In the genomic region with DNA sequence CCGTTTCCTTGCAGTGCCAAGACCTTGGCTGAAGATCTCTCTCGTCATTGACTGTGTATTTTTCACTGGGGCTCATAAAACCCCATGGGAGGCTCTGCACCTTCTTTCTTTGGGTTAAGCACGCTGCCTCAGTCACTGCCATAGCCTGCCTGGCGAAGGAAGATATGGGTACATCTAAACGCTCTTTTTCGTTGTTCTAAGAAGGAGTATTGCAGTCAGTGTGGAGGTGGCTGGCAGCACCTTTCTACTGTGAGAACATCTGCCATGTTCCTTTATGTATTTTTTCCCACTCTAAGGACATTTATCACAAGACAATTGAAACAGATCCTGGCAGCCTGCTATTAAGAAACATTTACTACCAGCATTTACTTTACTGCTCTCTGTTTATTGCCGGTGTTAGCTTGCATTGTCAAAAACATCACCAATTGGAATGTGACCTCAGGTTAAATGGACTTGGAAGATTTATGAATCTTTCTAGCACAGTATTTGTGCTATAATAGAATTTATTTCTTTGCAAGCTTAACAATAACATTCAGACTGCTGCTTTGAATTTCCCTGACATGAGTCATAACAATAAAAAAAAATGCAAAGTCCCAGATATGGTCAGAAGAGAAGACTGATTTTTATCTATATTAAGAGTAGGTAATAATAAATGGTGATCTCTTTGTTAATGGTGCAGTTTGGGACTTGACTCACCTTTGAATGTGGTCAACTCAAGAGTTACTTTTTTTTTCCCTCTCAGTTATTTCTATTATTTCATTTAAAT, we compare ENCODE assay signal across 9 cellular contexts.
A peak's percentile ranks its signal among the peaks of the same experiment; 100 is the strongest.
DNase-seq lines count a peak whose midpoint lies in the region; ATAC-seq, FAIRE-seq and TF ChIP-seq lines count a peak whose summit lies in the region.
"Had no signal": no experiment of that assay in that cellular context is flagged by ENCODE, and none has a peak within 500 bp of the region (broad histone marks: within the 10 kb centered on the region; RNA-seq: fewer than 3 reads in every experiment).

No MANE protein-coding gene starts in this region.

- H3K27ac Mint-ChIP-seq in CD8-positive, alpha-beta memory T cell = no peak overlapping the region
- H3K27ac Mint-ChIP-seq: immature natural killer cell had no signal

- H3K4me2 ChIP-seq in keratinocyte (ENCODE audit: control insufficient read depth, extremely low read depth, insufficient read depth, low read depth, low read length) = peak overlapping the region; percentile 29

- TF ChIP-seq CTCF in AG09319 (IDR thresholded peaks at IDR 0.05; ENCODE audit: low read depth, low read length) (no peak), keratinocyte (optimal IDR thresholded peaks at IDR 0.05 in 1 of 3, IDR thresholded peaks at IDR 0.05 in 1 of 3, conservative IDR thresholded peaks at IDR 0.05 in 1 of 3; ENCODE audit: extremely low read depth in 1 of 3, insufficient read depth in 2 of 3, low read length in 3 of 3) (no peak)

- dilution Hi-C loops in keratinocyte (cut with MboI; ENCODE audit: extremely low pct_ligation_motif_present, low sequenced_read_pairs) = no loop called here

- no peak overlapping the region for H3K9ac ChIP-seq in keratinocyte (ENCODE audit: control insufficient read depth, extremely low read depth, insufficient read depth, low read length)

- no peaks in the 10 kb centered on the region for H3K9me3 ChIP-seq in keratinocyte (ENCODE audit: control insufficient read depth, low read depth, low read length)
- no peaks in the 10 kb centered on the region for H3K9me3 ChIP-seq in CD8-positive, alpha-beta memory T cell (ENCODE audit: low read length)

- H3K36me3 Mint-ChIP-seq in CD8-positive, alpha-beta memory T cell = peaks cover 0 to 3% (median 0%) of the 10 kb centered on the region in 3 donors
- H3K36me3 Mint-ChIP-seq: immature natural killer cell had no signal

- ATAC-seq in HG02642 (IDR thresholded peaks at IDR 0.05; ENCODE audit: poor library complexity, unreplicated experiment) = peak; percentile 38
- no peak for ATAC-seq in GM18520 (IDR thresholded peaks at IDR 0.05; ENCODE audit: unreplicated experiment)

- H4K20me1 ChIP-seq in keratinocyte (ENCODE audit: control insufficient read depth, extremely low read depth, insufficient read depth, low read length) = no peaks in the 10 kb centered on the region

- peak; percentile 11 for DNase-seq in AG09319 (ENCODE audit: extremely low read depth, low read depth)
- peak; percentile 75 for DNase-seq in RPMI7951 (ENCODE audit: low read depth)
- peak; percentile 30 for DNase-seq in keratinocyte (ENCODE audit: low read depth, low spot score)
- DNase-seq in NCI-H2171 treated with DMSO at 0.1 percent for 48 hours (lab: John Stamatoyannopoulos, UW) = no peak
- no peak for DNase-seq in CD8-positive, alpha-beta memory T cell
- DNase-seq in NCI-H524 treated with DMSO at 0.1 percent for 48 hours (lab: John Stamatoyannopoulos, UW) = no peak
- DNase-seq: immature natural killer cell had no signal

- H3K9me3 Mint-ChIP-seq in CD8-positive, alpha-beta memory T cell = no peaks in the 10 kb centered on the region
- H3K9me3 Mint-ChIP-seq: immature natural killer cell had no signal

- no peaks in the 10 kb centered on the region for H3K79me2 ChIP-seq in keratinocyte (ENCODE audit: control insufficient read depth, insufficient read depth, low read length)

- H3K4me1 Mint-ChIP-seq in CD8-positive, alpha-beta memory T cell = no peaks in the 10 kb centered on the region
- H3K4me1 Mint-ChIP-seq: immature natural killer cell had no signal

- no peak overlapping the region for H3K4me3 ChIP-seq in keratinocyte (ENCODE audit: control insufficient read depth in 2 of 3, extremely low read depth in 1 of 3, insufficient read depth in 2 of 3, low read depth in 1 of 3, low read length in 3 of 3)
- no peak overlapping the region for H3K4me3 ChIP-seq in CD8-positive, alpha-beta memory T cell (ENCODE audit: low read length)

- no peak overlapping the region for H3K4me3 Mint-ChIP-seq in CD8-positive, alpha-beta memory T cell
- H3K4me3 Mint-ChIP-seq: immature natural killer cell had no signal

- H3K27ac ChIP-seq in keratinocyte (ENCODE audit: control insufficient read depth, insufficient read depth, low read length) = no peak overlapping the region
- no peak overlapping the region for H3K27ac ChIP-seq in CD8-positive, alpha-beta memory T cell (ENCODE audit: low read depth, low read length)

- H3K36me3 ChIP-seq in keratinocyte (ENCODE audit: control insufficient read depth in 2 of 2, extremely low read depth in 1 of 2, insufficient read depth in 2 of 2, low read length in 2 of 2) = no peaks in the 10 kb centered on the region
- no peaks in the 10 kb centered on the region for H3K36me3 ChIP-seq in CD8-positive, alpha-beta memory T cell (ENCODE audit: insufficient read depth, low read length)

- peaks cover 12% of the 10 kb centered on the region for H3K4me1 ChIP-seq in keratinocyte (ENCODE audit: control insufficient read depth, extremely low read depth, insufficient read depth, low read length)
- H3K4me1 ChIP-seq in CD8-positive, alpha-beta memory T cell (ENCODE audit: insufficient read depth, low read length) = no peaks in the 10 kb centered on the region

- CTCF ChIA-PET in CD8-positive, alpha-beta memory T cell (lab: Charles Lee) = no interaction called here

- no peak overlapping the region for H2AFZ ChIP-seq in keratinocyte (ENCODE audit: control insufficient read depth, low read length)

- no peaks in the 10 kb centered on the region for H3K27me3 ChIP-seq in keratinocyte (ENCODE audit: control insufficient read depth, extremely low read depth, insufficient read depth, low read length)
- H3K27me3 ChIP-seq in CD8-positive, alpha-beta memory T cell (ENCODE audit: insufficient read depth, low read length, poor library complexity, severe bottlenecking) = no peaks in the 10 kb centered on the region

- H3K27me3 Mint-ChIP-seq in CD8-positive, alpha-beta memory T cell = peaks cover 3 to 4% of the 10 kb centered on the region in 2 donors

- POLR2A ChIA-PET in CD8-positive, alpha-beta memory T cell (lab: Charles Lee) = no interaction called here

- peak; percentile 13 for FAIRE-seq in keratinocyte (lab: Jason Lieb, UNC)

- no peaks in the 10 kb centered on the region for H3K9me1 ChIP-seq in keratinocyte (ENCODE audit: control insufficient read depth, extremely low read depth, insufficient read depth, low read length)

Comparison
In these comparisons a context has a peak if more than half of its experiments do, and no peak if none do; other contexts are left out.
1. DNase-seq: peak in AG09319 (single experiment), RPMI7951 (single experiment) and keratinocyte (single experiment); none in NCI-H2171 treated with DMSO at 0.1 percent for 48 hours (single experiment), CD8-positive, alpha-beta memory T cell (0 of 5) and NCI-H524 treated with DMSO at 0.1 percent for 48 hours (single experiment).